In the genomic region with DNA sequence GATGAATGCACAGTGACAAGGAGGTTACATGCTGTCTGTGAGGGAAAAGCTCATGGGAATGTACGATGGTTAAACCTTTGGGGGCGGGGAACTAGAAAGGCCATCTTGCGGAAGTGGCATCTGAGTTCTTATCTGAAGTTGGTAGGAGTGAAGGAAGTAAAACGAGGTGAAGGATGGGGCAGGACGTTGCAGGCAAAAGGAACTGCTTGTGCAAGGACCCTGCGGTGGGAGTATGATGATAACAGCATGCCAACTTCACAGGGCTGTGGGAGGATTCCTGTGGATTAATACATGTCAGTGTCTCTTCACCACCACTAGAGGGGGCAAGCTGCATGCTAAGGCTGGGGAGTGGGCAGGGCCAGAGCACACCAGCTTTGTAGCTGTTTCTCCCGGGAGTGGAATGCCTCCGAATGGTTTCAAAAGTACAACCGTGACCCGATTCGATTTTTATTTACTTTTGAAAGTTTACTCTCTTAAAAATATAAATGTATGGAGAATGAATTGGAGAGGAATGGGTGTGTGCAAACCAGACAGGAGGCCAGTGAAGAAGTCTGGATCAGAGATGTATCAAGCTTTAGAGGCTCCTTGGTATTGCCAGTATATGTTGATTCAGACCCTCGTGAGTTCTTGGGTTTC, we compare ENCODE assay signal across 8 cellular contexts.
A peak's percentile ranks its signal among the peaks of the same experiment; 100 is the strongest.
DNase-seq lines count a peak whose midpoint lies in the region; ATAC-seq and TF ChIP-seq lines count a peak whose summit lies in the region.

No MANE protein-coding gene starts in this region.

- H3K27me3 Mint-ChIP-seq in activated T-helper 17 cell treated with anti-CD3 and anti-CD28 coated beads, Interleukin-2, amount 50 U/mL, for 72 hours, result no peaks in the 10 kb centered on the region

- H3K4me2 ChIP-seq in PC-3 (ENCODE audit: low read length), result peak overlapping the region; percentile 78

- H3K9me3 Mint-ChIP-seq in activated T-helper 17 cell treated with anti-CD3 and anti-CD28 coated beads, Interleukin-2, amount 50 U/mL, for 72 hours, result no peaks in the 10 kb centered on the region

- no peaks in the 10 kb centered on the region for H3F3A ChIP-seq in PC-3 (ENCODE audit: low read length, unreplicated experiment)

- no peak for TF ChIP-seq EP300 in upper lobe of left lung (IDR thresholded peaks at IDR 0.05)

- H4K20me1 ChIP-seq in PC-3 (ENCODE audit: low read length), result no peaks in the 10 kb centered on the region

- DNase-seq in EH (ENCODE audit: low read depth) (peak; percentile 84), HuH-7 (ENCODE audit: low spot score) (peak; percentile 75), PC-3 (peak; percentile 90), fibroblast of villous mesenchyme (ENCODE audit: low read depth) (peak; percentile 89), non-pigmented ciliary epithelial cell (ENCODE audit: low read depth) (peak; percentile 57), upper lobe of left lung (peak in 1 of 2 donors; percentile 76)

- H3K4me1 ChIP-seq in PC-3 (ENCODE audit: insufficient read depth, low read length), result peaks cover 13% of the 10 kb centered on the region
- peaks cover 0 to 12% (median 6%) of the 10 kb centered on the region in 4 donors for H3K4me1 ChIP-seq in upper lobe of left lung

- peaks cover 100% of the 10 kb centered on the region for H3K36me3 Mint-ChIP-seq in activated T-helper 17 cell treated with anti-CD3 and anti-CD28 coated beads, Interleukin-2, amount 50 U/mL, for 72 hours (ENCODE audit: low read depth)

- peak; percentile 89 for ATAC-seq in GM21528 (IDR thresholded peaks at IDR 0.05; ENCODE audit: low FRiP score, unreplicated experiment)
- ATAC-seq in PC-3, result peak; percentile 100
- ATAC-seq in activated T-helper 17 cell treated with anti-CD3 and anti-CD28 coated beads, Interleukin-2, amount 50 U/mL, for 72 hours (replicated peaks), result peak; percentile 96
- ATAC-seq in upper lobe of left lung (ENCODE audit: low FRiP score in 2 of 2), result peak; percentile 89 to 97

- H3K27ac ChIP-seq in PC-3 (ENCODE audit: low read length), result no peak overlapping the region
- H3K27ac ChIP-seq in upper lobe of left lung, result peak overlapping the region in 1 of 4 donors; percentile 60

- H3K27ac Mint-ChIP-seq in activated T-helper 17 cell treated with anti-CD3 and anti-CD28 coated beads, Interleukin-2, amount 50 U/mL, for 72 hours, result peak overlapping the region; percentile 74

- POLR2A ChIA-PET in PC-3 (lab: Charles Lee; ENCODE audit: unreplicated experiment), result no interaction called here

- TF ChIP-seq CTCF in PC-3 (conservative IDR thresholded peaks at IDR 0.05; ENCODE audit: low read depth, low read length), result peak; percentile 99
- TF ChIP-seq CTCF in fibroblast of villous mesenchyme (IDR thresholded peaks at IDR 0.05; ENCODE audit: insufficient read depth, low read depth, low read length), result peak; percentile 96
- TF ChIP-seq CTCF in upper lobe of left lung (IDR thresholded peaks at IDR 0.05), result peak; percentile 74 to 85 (median 82)

- peak overlapping the region; percentile 80 for H2AFZ ChIP-seq in PC-3 (ENCODE audit: low read length)

- CTCF ChIA-PET in PC-3 (lab: Charles Lee), result interaction anchor here (0.6 to 2.1 kb wide), 16 partner anchors 13 to 420 kb away, joined by 3 to 32 read pairs (median 5); a partner anchor contains a TSS

- H3K4me3 ChIP-seq in PC-3 (ENCODE audit: low read length), result peak overlapping the region; percentile 61
- peak overlapping the region; percentile 40 for H3K4me3 ChIP-seq in fibroblast of villous mesenchyme (ENCODE audit: low read depth, low read length)
- H3K4me3 ChIP-seq in upper lobe of left lung, result peak overlapping the region in 1 of 4 donors; percentile 18

- H3K79me2 ChIP-seq in PC-3 (ENCODE audit: low read length), result no peaks in the 10 kb centered on the region

- H3K9me3 ChIP-seq in PC-3 (ENCODE audit: low read length) (no peaks in the 10 kb centered on the region), upper lobe of left lung (no peaks in the 10 kb centered on the region)

- 18 to 20% methylated on average over 12 of the region's 12 CpGs for WGBS in upper lobe of left lung, 2 donors

- no TSS peak for BruUV-seq in PC-3 (replicated peaks; lab: Mats Ljungman, UMichigan)

- no peaks in the 10 kb centered on the region for H3K9me2 ChIP-seq in PC-3 (replicated peaks; ENCODE audit: low read length)

- peak overlapping the region; percentile 57 for H3K4me3 Mint-ChIP-seq in activated T-helper 17 cell treated with anti-CD3 and anti-CD28 coated beads, Interleukin-2, amount 50 U/mL, for 72 hours

- TF ChIP-seq POLR2A in upper lobe of left lung (IDR thresholded peaks at IDR 0.05), result no peak

- H3K36me3 ChIP-seq in PC-3 (ENCODE audit: low read depth, low read length), result no peaks in the 10 kb centered on the region
- H3K36me3 ChIP-seq in upper lobe of left lung, result peaks cover 3 to 43% (median 20%) of the 10 kb centered on the region in 4 donors

- peaks cover 18% of the 10 kb centered on the region for H3K4me1 Mint-ChIP-seq in activated T-helper 17 cell treated with anti-CD3 and anti-CD28 coated beads, Interleukin-2, amount 50 U/mL, for 72 hours

- no peaks in the 10 kb centered on the region for H3K27me3 ChIP-seq in PC-3 (ENCODE audit: low read length)
- no peaks in the 10 kb centered on the region for H3K27me3 ChIP-seq in upper lobe of left lung

- intact Hi-C loops in PC-3 (cut with micrococcal nuclease), result loop anchor here (1.0 to 2.0 kb wide), 6 partner anchors 44 to 415 kb away; a partner anchor contains a TSS

- peak overlapping the region; percentile 21; the same call in 1 of the 2 replicates for H3K9ac ChIP-seq in PC-3 (ENCODE audit: low read length)
